21 cellular contexts compared by ENCODE assay signal in genomic region chr9:33128570-33128969, GRCh38. TPM values are rescaled to one million over a fixed set of nuclear protein-coding genes. Genes with fewer than 3 reads are reported as not detected.
DNase-seq lines count a peak whose midpoint lies in the region; FAIRE-seq and TF ChIP-seq lines count a peak whose summit lies in the region.
"Had no signal": no experiment of that assay in that cellular context is flagged by ENCODE, and none has a peak within 500 bp of the region (broad histone marks: within the 10 kb centered on the region; RNA-seq: fewer than 3 reads in every experiment).

No MANE protein-coding gene starts in this region.

- no peak for TF ChIP-seq POLR2A in sigmoid colon (IDR thresholded peaks at IDR 0.05)

- H3F3A ChIP-seq in PC-9 (ENCODE audit: insufficient read depth, low read depth) = peaks cover 32% of the 10 kb centered on the region

- H4K20me1 ChIP-seq in PC-9 (ENCODE audit: insufficient read depth) = no peaks in the 10 kb centered on the region

- H3K27me3 Mint-ChIP-seq in activated CD4-positive, alpha-beta memory T cell treated with anti-CD3 and anti-CD28 coated beads for 36 hours = no peaks in the 10 kb centered on the region
- H3K27me3 Mint-ChIP-seq in activated CD4-positive, alpha-beta memory T cell treated with anti-CD3 and anti-CD28 coated beads, Interleukin-2, amount 10 ng/mL, durations not matched to agents 7 days and 5 days = no peaks in the 10 kb centered on the region

- no peak overlapping the region for H3K4me3 Mint-ChIP-seq in activated CD4-positive, alpha-beta memory T cell treated with anti-CD3 and anti-CD28 coated beads for 36 hours
- H3K4me3 Mint-ChIP-seq in activated CD4-positive, alpha-beta memory T cell treated with anti-CD3 and anti-CD28 coated beads, Interleukin-2, amount 10 ng/mL, durations not matched to agents 7 days and 5 days = no peak overlapping the region
- H3K4me3 Mint-ChIP-seq: H9 had no signal

- no peak for TF ChIP-seq EP300 in sigmoid colon (IDR thresholded peaks at IDR 0.05)

- H3K9me2 ChIP-seq in PC-9 (ENCODE audit: insufficient read depth) = no peaks in the 10 kb centered on the region

- WGBS in sigmoid colon, 2 donors = 93 to 95% methylated on average over 4 of the region's 4 CpGs

- no peaks in the 10 kb centered on the region for H3K9me3 ChIP-seq in PC-9 (ENCODE audit: insufficient read depth, low read depth)
- H3K9me3 ChIP-seq in sigmoid colon = no peaks in the 10 kb centered on the region
- no peaks in the 10 kb centered on the region for H3K9me3 ChIP-seq in kidney (ENCODE audit: control insufficient read depth in 1 of 2, low read length in 2 of 2)
- H3K9me3 ChIP-seq: uterus had no signal

- H3K4me3 ChIP-seq in PC-9 = no peak overlapping the region
- H3K4me3 ChIP-seq in sigmoid colon = no peak overlapping the region
- H3K4me3 ChIP-seq in kidney (ENCODE audit: low read length in 2 of 2) = no peak overlapping the region
- H3K4me3 ChIP-seq: uterus had no signal

- H3K4me1 ChIP-seq in PC-9 (replicated peaks; ENCODE audit: insufficient read depth) (peaks cover 53% of the 10 kb centered on the region), sigmoid colon (peaks cover 0 to 32% (median 12%) of the 10 kb centered on the region in 4 donors), kidney (ENCODE audit: control insufficient read depth in 1 of 2, insufficient read depth in 1 of 2, low read depth in 1 of 2, low read length in 2 of 2) (peaks cover 39 to 50% of the 10 kb centered on the region in 2 donors)

- H3K79me2 ChIP-seq in PC-9 (ENCODE audit: low read depth) = peaks cover 41% of the 10 kb centered on the region

- H3K9ac ChIP-seq in kidney (ENCODE audit: low read length in 2 of 2) = no peak overlapping the region

- H3K27me3 ChIP-seq in PC-9 (ENCODE audit: insufficient read depth, low read depth) (no peaks in the 10 kb centered on the region), sigmoid colon (no peaks in the 10 kb centered on the region)
- H3K27me3 ChIP-seq: uterus had no signal

- intact Hi-C loops in activated CD4-positive, alpha-beta memory T cell treated with anti-CD3 and anti-CD28 coated beads for 36 hours (cut with micrococcal nuclease) = no loop called here
- intact Hi-C loops in PC-9 (cut with micrococcal nuclease; ENCODE audit: unreplicated experiment) = no loop called here
- intact Hi-C loops in sigmoid colon (cut with DNase I) = no loop called here
- intact Hi-C loops in kidney (cut with DNase I) = no loop called here

- no peak for FAIRE-seq in kidney (lab: Jason Lieb, UNC)

- peak overlapping the region; percentile 88; the same call in 1 of the 2 replicates for H3K27ac ChIP-seq in PC-9
- no peak overlapping the region for H3K27ac ChIP-seq in sigmoid colon
- peak overlapping the region in 1 of 2 donors; percentile 63 for H3K27ac ChIP-seq in kidney (ENCODE audit: low read depth in 2 of 2, low read length in 2 of 2)

- no peaks in the 10 kb centered on the region for H3K36me3 ChIP-seq in PC-9 (ENCODE audit: low read depth)
- peaks cover 6 to 64% (median 16%) of the 10 kb centered on the region in 4 donors for H3K36me3 ChIP-seq in sigmoid colon
- peaks cover 22 to 45% of the 10 kb centered on the region in 2 donors for H3K36me3 ChIP-seq in kidney (ENCODE audit: control insufficient read depth in 1 of 2, insufficient read depth in 2 of 2, low read length in 2 of 2)
- H3K36me3 ChIP-seq: uterus had no signal

- BruUV-seq in PC-9 (replicated peaks; lab: Mats Ljungman, UMichigan) = no TSS peak

- H3K4me2 ChIP-seq in PC-9 = peak overlapping the region; percentile 81

- POLR2A ChIA-PET in activated CD4-positive, alpha-beta memory T cell treated with anti-CD3 and anti-CD28 coated beads for 36 hours (lab: Charles Lee) = no interaction called here
- POLR2A ChIA-PET in activated CD4-positive, alpha-beta memory T cell treated with anti-CD3 and anti-CD28 coated beads, Interleukin-2, amount 10 ng/mL, durations not matched to agents 7 days and 5 days (lab: Charles Lee) = no interaction called here
- POLR2A ChIA-PET in PC-9 (lab: Charles Lee; ENCODE audit: unreplicated experiment) = no interaction called here

- H3K4me1 Mint-ChIP-seq in activated CD4-positive, alpha-beta memory T cell treated with anti-CD3 and anti-CD28 coated beads for 36 hours (ENCODE audit: low read depth) = peaks cover 50% of the 10 kb centered on the region
- H3K4me1 Mint-ChIP-seq in activated CD4-positive, alpha-beta memory T cell treated with anti-CD3 and anti-CD28 coated beads, Interleukin-2, amount 10 ng/mL, durations not matched to agents 7 days and 5 days = peaks cover 39% of the 10 kb centered on the region

- no peak for TF ChIP-seq CTCF in PC-9 (conservative IDR thresholded peaks at IDR 0.05)
- no peak for TF ChIP-seq CTCF in sigmoid colon (IDR thresholded peaks at IDR 0.05)
- no peak for TF ChIP-seq CTCF in kidney (IDR thresholded peaks at IDR 0.05; ENCODE audit: borderline replicate concordance, extremely low read depth, insufficient read depth)

- no peaks in the 10 kb centered on the region for H3K9me3 Mint-ChIP-seq in activated CD4-positive, alpha-beta memory T cell treated with anti-CD3 and anti-CD28 coated beads for 36 hours
- no peaks in the 10 kb centered on the region for H3K9me3 Mint-ChIP-seq in activated CD4-positive, alpha-beta memory T cell treated with anti-CD3 and anti-CD28 coated beads, Interleukin-2, amount 10 ng/mL, durations not matched to agents 7 days and 5 days
- H3K9me3 Mint-ChIP-seq: H9 had no signal

- H2AFZ ChIP-seq in PC-9 = no peak overlapping the region

- H3K36me3 Mint-ChIP-seq in activated CD4-positive, alpha-beta memory T cell treated with anti-CD3 and anti-CD28 coated beads for 36 hours = peaks cover 57% of the 10 kb centered on the region
- peaks cover 65% of the 10 kb centered on the region for H3K36me3 Mint-ChIP-seq in activated CD4-positive, alpha-beta memory T cell treated with anti-CD3 and anti-CD28 coated beads, Interleukin-2, amount 10 ng/mL, durations not matched to agents 7 days and 5 days (ENCODE audit: low read depth)

- CTCF ChIA-PET in activated CD4-positive, alpha-beta memory T cell treated with anti-CD3 and anti-CD28 coated beads for 36 hours (lab: Charles Lee) = no interaction called here
- CTCF ChIA-PET in activated CD4-positive, alpha-beta memory T cell treated with anti-CD3 and anti-CD28 coated beads, Interleukin-2, amount 10 ng/mL, durations not matched to agents 7 days and 5 days (lab: Charles Lee) = no interaction called here
- CTCF ChIA-PET in PC-9 (lab: Charles Lee) = interaction anchor here (0.6 kb wide), 1 partner anchor 71 kb away, joined by 4 read pairs; no protein-coding TSS in a partner anchor

- H3K27ac Mint-ChIP-seq in activated CD4-positive, alpha-beta memory T cell treated with anti-CD3 and anti-CD28 coated beads for 36 hours = peak overlapping the region; percentile 61
- H3K27ac Mint-ChIP-seq in activated CD4-positive, alpha-beta memory T cell treated with anti-CD3 and anti-CD28 coated beads, Interleukin-2, amount 10 ng/mL, durations not matched to agents 7 days and 5 days = no peak overlapping the region
- H3K27ac Mint-ChIP-seq: H9 had no signal

- no peak for DNase-seq in activated CD4-positive, alpha-beta memory T cell treated with anti-CD3 and anti-CD28 coated beads for 36 hours
- DNase-seq in activated CD4-positive, alpha-beta memory T cell treated with anti-CD3 and anti-CD28 coated beads, Interleukin-2, amount 10 ng/mL, durations not matched to agents 7 days and 5 days = no peak
- DNase-seq in PC-9 (no peak), islet precursor cell (peak; percentile 29), sigmoid colon (peak; percentile 54), kidney (no peak), DMS 273 (lab: John Stamatoyannopoulos, UW; ENCODE audit: unreplicated experiment) (no peak), DMS79 treated with DMSO at 0.1 percent for 48 hours (lab: John Stamatoyannopoulos, UW) (no peak)
- DNase-seq: 8988T; activated naive CD4-positive, alpha-beta T cell; anterior cingulate cortex; effector CD4-positive, alpha-beta T cell; foreskin melanocyte; H9; midbrain; NCI-H1092; NCI-H1930; retina; stimulated activated CD4-positive, alpha-beta T cell treated with anti-CD3 and anti-CD28 coated beads, Interleukin-12 subunit alpha, Interleukin-12 subunit beta, amount 100 ng/mL, for 4 hours; substantia nigra; uterus had no signal

RNA-seq across cellular contexts. Expression of gene B4GALT1, which starts 38.6 kb away (rescaled TPM):
- 10 to 100 TPM; 76.6 to 78.0 TPM for total RNA-seq in activated CD4-positive, alpha-beta memory T cell treated with anti-CD3 and anti-CD28 coated beads for 36 hours
- total RNA-seq in activated CD4-positive, alpha-beta memory T cell treated with anti-CD3 and anti-CD28 coated beads, Interleukin-2, amount 10 ng/mL, durations not matched to agents 7 days and 5 days = 10 to 100 TPM; 69.2 to 70.8 TPM
- total RNA-seq in PC-9 (2021) (75.6 and 87.2 TPM in 2 replicates), sigmoid colon (10 to 100 TPM; 20.3 to 28.0 (median 25.0) TPM), kidney (163 TPM)
- polyA plus RNA-seq in sigmoid colon (100 to 1,000 TPM in 1 of 3 donors, 10 to 100 TPM in 2; 24.0 to 107 (median 61.5) TPM), kidney (ENCODE audit: insufficient read depth, low read depth, low replicate concordance) (33.0 TPM)

RNA-seq across cellular contexts. Expression of gene SMU1, which starts 52.1 kb away (rescaled TPM):
- 10 to 100 TPM; 25.8 to 26.1 TPM for total RNA-seq in activated CD4-positive, alpha-beta memory T cell treated with anti-CD3 and anti-CD28 coated beads for 36 hours
- 10 to 100 TPM; 22.5 to 22.9 TPM for total RNA-seq in activated CD4-positive, alpha-beta memory T cell treated with anti-CD3 and anti-CD28 coated beads, Interleukin-2, amount 10 ng/mL, durations not matched to agents 7 days and 5 days
- total RNA-seq in PC-9 (2021) (12.6 and 14.5 TPM in 2 replicates), sigmoid colon (10 to 100 TPM; 15.0 to 22.3 (median 20.1) TPM), kidney (22.0 TPM)
- polyA plus RNA-seq in sigmoid colon (10 to 100 TPM in 2 of 3 donors, 1 to 10 TPM in 1; 8.4 to 11.9 (median 10.4) TPM), kidney (ENCODE audit: insufficient read depth, low read depth, low replicate concordance) (12.8 TPM)

Comparison
In these comparisons a context has a peak if more than half of its experiments do, and no peak if none do; other contexts are left out.
1. DNase-seq: peak in islet precursor cell (single experiment) and sigmoid colon (single experiment); none in activated CD4-positive, alpha-beta memory T cell treated with anti-CD3 and anti-CD28 coated beads for 36 hours (single experiment), activated CD4-positive, alpha-beta memory T cell treated with anti-CD3 and anti-CD28 coated beads, Interleukin-2, amount 10 ng/mL, durations not matched to agents 7 days and 5 days (single experiment), PC-9 (0 of 2), kidney (single experiment), DMS 273 (single experiment) and DMS79 treated with DMSO at 0.1 percent for 48 hours (single experiment).